ENCODE assay signal across 16 cellular contexts in the genomic region with DNA sequence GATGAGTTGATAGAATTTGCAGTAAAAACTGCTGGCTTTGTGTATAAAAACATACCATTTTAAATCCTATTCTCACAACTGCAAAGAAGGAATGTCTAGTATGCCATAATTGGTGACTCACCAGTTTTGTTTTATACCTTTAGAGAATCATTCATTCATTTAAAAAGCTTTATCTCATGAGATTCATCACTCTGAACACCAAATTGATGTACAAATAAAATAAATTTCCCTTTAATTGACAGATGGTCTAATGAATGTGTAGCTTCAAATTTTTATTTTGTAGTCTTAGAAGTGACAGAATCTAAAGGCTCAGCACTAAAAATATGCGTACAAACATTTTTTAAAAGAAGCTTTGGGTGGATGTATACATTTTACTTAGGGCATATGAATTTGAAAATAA.
DNase-seq lines count a peak whose midpoint lies in the region; TF ChIP-seq lines count a peak whose summit lies in the region.
"Had no signal": no experiment of that assay in that cellular context is flagged by ENCODE, and none has a peak within 500 bp of the region (broad histone marks: within the 10 kb centered on the region; RNA-seq: fewer than 3 reads in every experiment).

No MANE protein-coding gene starts in this region.

- H3K4me3 ChIP-seq in adipocyte (ENCODE audit: low read length) (no peak overlapping the region), retinal pigment epithelial cell (ENCODE audit: low read length) (no peak overlapping the region), Karpas-422 (ENCODE audit: low read length) (no peak overlapping the region)
- H3K4me3 ChIP-seq: A549; BLaER1 treated with 17β-estradiol and CSF1 and Interleukin-3, amounts not matched to agents 10 nM and 100 nM had no signal

- H3K9me3 ChIP-seq in adipocyte (ENCODE audit: control insufficient read depth, low read length), result peaks cover 11% of the 10 kb centered on the region
- H3K9me3 ChIP-seq in Karpas-422 (ENCODE audit: low read length), result no peaks in the 10 kb centered on the region
- H3K9me3 ChIP-seq: A549, Caco-2 had no signal

- no peak overlapping the region for H3K4me2 ChIP-seq in Karpas-422 (ENCODE audit: low read depth, low read length, poor library complexity, severe bottlenecking)
- H3K4me2 ChIP-seq: A549; BLaER1 treated with 17β-estradiol and CSF1 and Interleukin-3, amounts not matched to agents 10 nM and 100 nM had no signal

- H3K27me3 ChIP-seq in adipocyte (replicated peaks; ENCODE audit: control insufficient read depth, insufficient read depth, low read length) (no peaks in the 10 kb centered on the region), Karpas-422 (ENCODE audit: low read length) (no peaks in the 10 kb centered on the region)
- H3K27me3 ChIP-seq: BLaER1 treated with 17β-estradiol and CSF1 and Interleukin-3, amounts not matched to agents 10 nM and 100 nM had no signal

- DNase-seq in A172 (ENCODE audit: low spot score) (peak; percentile 35), adipocyte (ENCODE audit: low read depth) (peak; percentile 35), retinal pigment epithelial cell (ENCODE audit: low read depth) (peak; percentile 8), middle frontal gyrus (ENCODE audit: extremely low spot score, low spot score) (no peak), Karpas-422 (no peak)
- DNase-seq: 8988T; AML-193; Caco-2; Calu3; CD4-positive, alpha-beta T cell; CD8-positive, alpha-beta T cell; DMS79 treated with DMSO at 0.1 percent for 48 hours; GF-D8 had no signal

- H4K20me1 ChIP-seq in Karpas-422 (ENCODE audit: insufficient read depth, low read depth, low read length), result no peaks in the 10 kb centered on the region
- H4K20me1 ChIP-seq: BLaER1 treated with 17β-estradiol and CSF1 and Interleukin-3, amounts not matched to agents 10 nM and 100 nM had no signal

- no peaks in the 10 kb centered on the region for H3K9me2 ChIP-seq in Karpas-422 (replicated peaks; ENCODE audit: insufficient read depth, low read length)

- no peak for TF ChIP-seq CTCF in retinal pigment epithelial cell (conservative IDR thresholded peaks at IDR 0.05; ENCODE audit: low read depth, low read length)

- no peak overlapping the region for H3K9ac ChIP-seq in adipocyte (ENCODE audit: low read length)
- H3K9ac ChIP-seq in Karpas-422 (ENCODE audit: low read length), result no peak overlapping the region
- H3K9ac ChIP-seq: BLaER1 treated with 17β-estradiol and CSF1 and Interleukin-3, amounts not matched to agents 10 nM and 100 nM had no signal

- no peaks in the 10 kb centered on the region for H3K4me1 ChIP-seq in adipocyte (ENCODE audit: control insufficient read depth, insufficient read depth, low read length)
- no peaks in the 10 kb centered on the region for H3K4me1 ChIP-seq in Karpas-422 (ENCODE audit: low read length)
- H3K4me1 ChIP-seq: A549, Caco-2 had no signal

- H3K27ac ChIP-seq in Karpas-422 (ENCODE audit: low read length), result no peak overlapping the region
- H3K27ac ChIP-seq: A549; BLaER1 treated with 17β-estradiol and CSF1 and Interleukin-3, amounts not matched to agents 10 nM and 100 nM; C4-2B had no signal

- no peak overlapping the region for H2AFZ ChIP-seq in Karpas-422 (ENCODE audit: low read length)

- H3K36me3 ChIP-seq in adipocyte (ENCODE audit: control insufficient read depth, insufficient read depth, low read length, severe bottlenecking) (no peaks in the 10 kb centered on the region), Karpas-422 (ENCODE audit: insufficient read depth, low read length) (no peaks in the 10 kb centered on the region)
- H3K36me3 ChIP-seq: BLaER1 treated with 17β-estradiol and CSF1 and Interleukin-3, amounts not matched to agents 10 nM and 100 nM had no signal

- no peaks in the 10 kb centered on the region for H3K79me2 ChIP-seq in Karpas-422 (ENCODE audit: low read length)

Comparison
In these comparisons a context has a peak if more than half of its experiments do, and no peak if none do; other contexts are left out.
1. DNase-seq: peak in A172 (single experiment), adipocyte (single experiment) and retinal pigment epithelial cell (single experiment); none in middle frontal gyrus (single experiment) and Karpas-422 (single experiment).